ENCODE assay signal across 1 cellular context in genomic region chr19:35935911-35936737, GRCh38.
TF ChIP-seq lines count a peak whose summit lies in the region.

Gene LRFN3 (plus strand): TSS chr19:35936374. CDS start chr19:35939426, 3,052 bp downstream.

TF ChIP-seq in H1, 55 proteins besides CTCF, POLR2A, EP300 and RAD21 (continued from another document):
- TF ChIP-seq SIN3A (conservative IDR thresholded peaks at IDR 0.05 in 1 of 2, IDR thresholded peaks at IDR 0.05 in 1 of 2; ENCODE audit: low read depth in 1 of 2, low read length in 2 of 2) (peak in 1 of 2 experiments; percentile 41; a peak in 1 of 4 replicates), KDM4A (IDR thresholded peaks at IDR 0.05; ENCODE audit: low read depth, low read length, severe bottlenecking) (peak; percentile 37)
TF ChIP-seq in H1: peak in this region for 4.
